In genomic region chr2:176071330-176072291, GRCh38 we compare ENCODE assay signal across 1 cellular context.
TF ChIP-seq lines count a peak whose summit lies in the region.

No MANE protein-coding gene starts in this region.

TF ChIP-seq in K562, 482 proteins besides CTCF, POLR2A, EP300 and RAD21:
- no peak for TF ChIP-seq YBX1 (IDR thresholded peaks at IDR 0.05)
- TF ChIP-seq SPI1 (IDR thresholded peaks at IDR 0.05; ENCODE audit: borderline replicate concordance, low read depth, low read length), result peak; percentile 67
- TF ChIP-seq CXXC5 (CRISPR knock-in tag; IDR thresholded peaks at IDR 0.05), result no peak
